Comparison of ENCODE assay signal across 8 cellular contexts in genomic region chr4:98994474-98995182, GRCh38. TPM values are rescaled to one million over a fixed set of nuclear protein-coding genes. Genes with fewer than 3 reads are reported as not detected.
DNase-seq lines count a peak whose midpoint lies in the region; ATAC-seq and TF ChIP-seq lines count a peak whose summit lies in the region.

No MANE protein-coding gene starts in this region.

- CTCF ChIA-PET in mammary epithelial cell (lab: Charles Lee; ENCODE audit: low non-redundant PET), result interaction anchor here (0.5 to 1.6 kb wide), 16 partner anchors 9 to 902 kb away, joined by 3 to 27 read pairs (median 4); partner anchors contain the start of gene ADH5

- peak overlapping the region; percentile 99 for H2AFZ ChIP-seq in mammary epithelial cell (ENCODE audit: low read depth, low read length)

- in situ Hi-C loops in mammary epithelial cell (cut with MboI; ENCODE audit: low sequenced_read_pairs in 2 of 2), result no loop called here

- no peak for ATAC-seq in HG02973 (IDR thresholded peaks at IDR 0.05; ENCODE audit: unreplicated experiment)
- no peak for ATAC-seq in GM18511 (IDR thresholded peaks at IDR 0.05; ENCODE audit: unreplicated experiment)

- BruUV-seq in mammary epithelial cell (replicated peaks; lab: Mats Ljungman, UMichigan), result no TSS peak

- DNase-seq in mammary epithelial cell (no peak), H4 (ENCODE audit: low spot score) (no peak)
- no peak for DNase-seq in activated CD4-positive, alpha-beta T cell treated with anti-CD3 and anti-CD28 coated beads, Interleukin-2, amount 50 U/mL, for 1 hour

- peaks cover 8 to 25% (median 21%) of the 10 kb centered on the region in 10 experiments for H3K4me1 ChIP-seq in BLaER1 treated with 17β-estradiol and CSF1 and Interleukin-3, amounts not matched to agents 10 nM and 100 nM
- peaks cover 25% of the 10 kb centered on the region for H3K4me1 ChIP-seq in mammary epithelial cell (ENCODE audit: insufficient read depth, low read length)
- H3K4me1 ChIP-seq in mesodermal cell (ENCODE audit: control insufficient read depth, insufficient read depth, low read length, poor library complexity, severe bottlenecking), result no peaks in the 10 kb centered on the region

- H3K27me3 ChIP-seq in BLaER1 treated with 17β-estradiol and CSF1 and Interleukin-3, amounts not matched to agents 10 nM and 100 nM, result no peaks in the 10 kb centered on the region
- no peaks in the 10 kb centered on the region for H3K27me3 ChIP-seq in mammary epithelial cell (ENCODE audit: insufficient read depth, low read length)

- WGBS in mammary epithelial cell (ENCODE audit: low coverage, missing lambda C conversion rate), result 38% methylated on average over 12 of the region's 17 CpGs
- 43 to 45% methylated on average over 9 of the region's 17 CpGs for WGBS in mesodermal cell (ENCODE audit: insufficient coverage in 2 of 2), 2 experiments

- dilution Hi-C loops in mammary epithelial cell (cut with HindIII; ENCODE audit: low sequenced_read_pairs), result no loop called here

- H3K79me2 ChIP-seq in mammary epithelial cell (ENCODE audit: insufficient read depth, low read length), result peaks cover 41% of the 10 kb centered on the region

- H3K4me2 ChIP-seq in BLaER1 treated with 17β-estradiol and CSF1 and Interleukin-3, amounts not matched to agents 10 nM and 100 nM, result peak overlapping the region; percentile 67 to 87 (median 83)
- peak overlapping the region; percentile 98 for H3K4me2 ChIP-seq in mammary epithelial cell (ENCODE audit: insufficient read depth, low read depth, low read length)

- H3K4me3 ChIP-seq in BLaER1 treated with 17β-estradiol and CSF1 and Interleukin-3, amounts not matched to agents 10 nM and 100 nM, result peak overlapping the region; percentile 46 to 99 (median 62)
- H3K4me3 ChIP-seq in mammary epithelial cell (replicated peaks in 1 of 3; ENCODE audit: insufficient read depth in 1 of 3, low read depth in 2 of 3, low read length in 3 of 3) (peak overlapping the region; percentile 49 to 60 (median 56)), mesodermal cell (ENCODE audit: extremely low read depth, insufficient read depth, low read length, poor library complexity, severe bottlenecking) (peak overlapping the region; percentile 34)

- H3K36me3 ChIP-seq in BLaER1 treated with 17β-estradiol and CSF1 and Interleukin-3, amounts not matched to agents 10 nM and 100 nM, result peaks cover 0 to 14% (median 8%) of the 10 kb centered on the region in 11 experiments; a peak in 7 of 22 replicates
- H3K36me3 ChIP-seq in KOPT-K1 (ENCODE audit: insufficient read depth, low read length), result 0 out of 2 replicates have a peak, but pooled peaks cover 7% of the 10 kb centered on the region
- no peaks in the 10 kb centered on the region for H3K36me3 ChIP-seq in mammary epithelial cell (ENCODE audit: insufficient read depth, low read length)
- no peaks in the 10 kb centered on the region for H3K36me3 ChIP-seq in mesodermal cell (ENCODE audit: control insufficient read depth, insufficient read depth, low read length)

- intact Hi-C loops in mammary epithelial cell (cut with micrococcal nuclease), result loop anchor here (1.0 to 5.0 kb wide), 10 partner anchors 32 to 842 kb away; partner anchors contain the start of gene EIF4E

- H3K27ac ChIP-seq in BLaER1 treated with 17β-estradiol and CSF1 and Interleukin-3, amounts not matched to agents 10 nM and 100 nM, result peak overlapping the region; percentile 39 to 77 (median 58); a peak in 20 of 22 replicates
- H3K27ac ChIP-seq in KOPT-K1 (ENCODE audit: low read depth, low read length, poor library complexity, severe bottlenecking) (peak overlapping the region; percentile 59), mammary epithelial cell (ENCODE audit: insufficient read depth, low read depth, low read length) (peak overlapping the region; percentile 81), mesodermal cell (ENCODE audit: low read depth, low read length, severe bottlenecking) (peak overlapping the region; percentile 66)

- H4K20me1 ChIP-seq in BLaER1 treated with 17β-estradiol and CSF1 and Interleukin-3, amounts not matched to agents 10 nM and 100 nM, result peaks cover 9 to 33% (median 20%) of the 10 kb centered on the region in 11 experiments; a peak in 17 of 22 replicates
- no peaks in the 10 kb centered on the region for H4K20me1 ChIP-seq in mammary epithelial cell (ENCODE audit: insufficient read depth, low read length)

- TF ChIP-seq CTCF in mammary epithelial cell (conservative IDR thresholded peaks at IDR 0.05 in 1 of 2, IDR thresholded peaks at IDR 0.05 in 1 of 2; ENCODE audit: extremely low read depth in 1 of 2, insufficient read depth in 1 of 2, low read depth in 1 of 2, low read length in 2 of 2), result no peak

- peak overlapping the region; percentile 65 to 79 (median 78) for H3K9ac ChIP-seq in BLaER1 treated with 17β-estradiol and CSF1 and Interleukin-3, amounts not matched to agents 10 nM and 100 nM
- peak overlapping the region; percentile 75 for H3K9ac ChIP-seq in mammary epithelial cell (ENCODE audit: insufficient read depth, low read length)

- H3K9me3 ChIP-seq in BLaER1 treated with 17β-estradiol and CSF1 and Interleukin-3, amounts not matched to agents 10 nM and 100 nM (replicated peaks in 1 of 11), result peaks cover 0 to 18% (median 4%) of the 10 kb centered on the region in 11 experiments; a peak in 9 of 22 replicates
- H3K9me3 ChIP-seq in KOPT-K1 (ENCODE audit: insufficient read depth, low read length, poor library complexity, severe bottlenecking), result no peaks in the 10 kb centered on the region
- no peaks in the 10 kb centered on the region for H3K9me3 ChIP-seq in mammary epithelial cell (replicated peaks; ENCODE audit: insufficient read depth, low read length)
- no peaks in the 10 kb centered on the region for H3K9me3 ChIP-seq in mesodermal cell (ENCODE audit: control insufficient read depth, low read length)

RNA-seq across cellular contexts. Expression of gene METAP1, which starts 0.9 kb away (rescaled TPM):
- 10 to 100 TPM; 67.7 to 72.7 TPM for total RNA-seq in mammary epithelial cell
- polyA plus RNA-seq in mammary epithelial cell, result 73.3 TPM
- 145 TPM for polyA minus RNA-seq in mammary epithelial cell
- polyA plus RNA-seq in mesodermal cell (2013, experiment 1 of 2), result 58.2 TPM
- 63.7 TPM for polyA plus RNA-seq in mesodermal cell (2013, experiment 2 of 2)
- 84.7 and 94.6 TPM in 2 replicates for total RNA-seq in H4 (2014; rRNA removed; shearing (Covaris generic))
